Comparison of ENCODE assay signal across 20 cellular contexts in the genomic region with DNA sequence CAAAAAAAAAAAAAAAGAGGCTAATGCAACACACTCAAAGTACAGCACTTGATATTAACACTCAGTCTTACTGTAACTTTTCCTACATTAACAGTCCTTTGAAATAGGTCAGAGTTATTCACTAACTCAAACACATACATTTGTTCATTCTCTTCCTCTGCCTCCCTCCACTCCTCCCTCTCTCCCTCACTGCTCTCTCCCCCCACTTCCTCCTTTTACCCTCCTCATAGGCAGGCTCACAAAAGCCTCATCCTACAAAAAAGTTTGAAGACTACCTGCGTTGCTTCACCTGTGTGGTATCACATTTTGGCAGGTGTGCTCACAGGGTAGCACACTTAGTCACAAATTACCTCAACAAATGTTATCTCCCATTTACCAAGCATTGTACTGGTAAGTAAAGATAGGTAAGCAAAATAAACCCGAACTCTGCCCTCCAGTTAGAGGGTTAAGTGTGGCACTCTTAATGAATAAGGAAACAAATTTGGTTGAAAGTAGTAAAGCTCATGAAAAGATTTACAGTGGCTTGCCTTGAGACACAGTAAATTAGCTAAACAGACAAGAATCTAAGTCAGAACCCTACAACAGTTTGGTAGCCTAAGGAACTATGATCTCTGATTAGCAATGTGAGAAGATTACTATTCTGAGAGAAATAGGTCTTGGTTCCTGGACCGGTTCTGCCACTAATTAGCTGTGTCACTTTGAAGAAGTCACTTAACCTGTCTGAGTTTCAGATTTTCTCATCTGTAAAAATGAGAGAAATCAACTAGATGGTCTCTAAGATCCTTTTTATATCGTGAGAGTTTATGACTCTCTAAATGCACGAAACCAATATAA.
DNase-seq lines count a peak whose midpoint lies in the region; ATAC-seq and TF ChIP-seq lines count a peak whose summit lies in the region.
"Had no signal": no experiment of that assay in that cellular context is flagged by ENCODE, and none has a peak within 500 bp of the region (broad histone marks: within the 10 kb centered on the region; RNA-seq: fewer than 3 reads in every experiment).

No MANE protein-coding gene starts in this region.

- DNase-seq in CD4-positive, CD25-positive, alpha-beta regulatory T cell: no peak
- peak; percentile 2 for DNase-seq in NB4 (ENCODE audit: low read depth)
- DNase-seq in NCI-H146 treated with DMSO at 0.1 percent for 48 hours (lab: John Stamatoyannopoulos, UW; ENCODE audit: unreplicated experiment): no peak
- no peak for DNase-seq in NCI-H1436 (lab: John Stamatoyannopoulos, UW)
- DNase-seq in SKM-1 treated with dmso at 0.1 percent for 144 hours (lab: John Stamatoyannopoulos, UW; ENCODE audit: unreplicated experiment): no peak
- DNase-seq: activated CD4-positive, alpha-beta T cell treated with anti-CD3 and anti-CD28 coated beads, Interleukin-2, amount 10 ng/mL, durations not matched to agents 24 days and 14 days; activated CD8-positive, alpha-beta memory T cell treated with anti-CD3 and anti-CD28 coated beads, Interleukin-2, amount 50 U/mL, for 4 hours; activated effector memory CD4-positive, alpha-beta T cell treated with anti-CD3 and anti-CD28 coated beads, Interleukin-2, amount 50 U/mL, for 16 hours; adrenal gland; gastrocnemius medialis; MV-4-11; NCI-H2081; SK-N-SH had no signal

- H3K27me3 Mint-ChIP-seq in CD4-positive, CD25-positive, alpha-beta regulatory T cell: no peaks in the 10 kb centered on the region
- H3K27me3 Mint-ChIP-seq: activated CD4-positive, alpha-beta T cell treated with anti-CD3 and anti-CD28 coated beads, Interleukin-2, amount 10 ng/mL, durations not matched to agents 24 days and 14 days; dendritic cell treated with granulocyte-macrophage colony-stimulating factor and Interleukin-4, amounts not matched to agents 40 ng/mL and 50 ng/mL, for 4 days; IgD-negative memory B cell had no signal

- no peak overlapping the region for H3K27ac ChIP-seq in CD4-positive, CD25-positive, alpha-beta regulatory T cell (ENCODE audit: insufficient read depth, low read length, poor library complexity, severe bottlenecking)
- H3K27ac ChIP-seq: A549, adrenal gland, BLaER1, gastrocnemius medialis had no signal

- H3K4me1 ChIP-seq in CD4-positive, CD25-positive, alpha-beta regulatory T cell (ENCODE audit: control insufficient read depth, insufficient read depth, low read length, poor library complexity, severe bottlenecking): no peaks in the 10 kb centered on the region
- H3K4me1 ChIP-seq: A549, adrenal gland, BLaER1, gastrocnemius medialis had no signal

- no peaks in the 10 kb centered on the region for H3K36me3 Mint-ChIP-seq in CD4-positive, CD25-positive, alpha-beta regulatory T cell

- peaks cover 0 to 5% (median 1%) of the 10 kb centered on the region in 7 donors for H3K9me3 Mint-ChIP-seq in CD4-positive, CD25-positive, alpha-beta regulatory T cell
- H3K9me3 Mint-ChIP-seq: dendritic cell treated with granulocyte-macrophage colony-stimulating factor and Interleukin-4, amounts not matched to agents 40 ng/mL and 50 ng/mL, for 4 days had no signal

- H3K4me3 ChIP-seq in CD4-positive, CD25-positive, alpha-beta regulatory T cell (ENCODE audit: low read depth, low read length): no peak overlapping the region
- no peak overlapping the region for H3K4me3 ChIP-seq in NB4 (ENCODE audit: low read depth, low read length)
- H3K4me3 ChIP-seq: A549, adrenal gland, BLaER1, gastrocnemius medialis had no signal

- no peaks in the 10 kb centered on the region for H3K9me3 ChIP-seq in CD4-positive, CD25-positive, alpha-beta regulatory T cell (ENCODE audit: control insufficient read depth in 2 of 2, low read length in 2 of 2)
- H3K9me3 ChIP-seq: A549, adrenal gland, BLaER1, gastrocnemius medialis, SK-N-SH had no signal

- H3K27ac Mint-ChIP-seq in CD4-positive, CD25-positive, alpha-beta regulatory T cell: peak overlapping the region in 2 of 3 donors; percentile 54 to 78
- H3K27ac Mint-ChIP-seq: activated CD4-positive, alpha-beta T cell treated with anti-CD3 and anti-CD28 coated beads, Interleukin-2, amount 10 ng/mL, durations not matched to agents 24 days and 14 days; IgD-negative memory B cell had no signal

- TF ChIP-seq POLR2A in NB4 (IDR thresholded peaks at IDR 0.05; ENCODE audit: extremely low read depth, insufficient read length): no peak

- H3K27me3 ChIP-seq in CD4-positive, CD25-positive, alpha-beta regulatory T cell (ENCODE audit: control insufficient read depth, insufficient read depth, low read length): no peaks in the 10 kb centered on the region
- H3K27me3 ChIP-seq: adrenal gland, BLaER1, gastrocnemius medialis had no signal

- ATAC-seq in CD4-positive, CD25-positive, alpha-beta regulatory T cell (ENCODE audit: low read depth in 2 of 2): no peak
- peak; percentile 40 for ATAC-seq in GM21528 (IDR thresholded peaks at IDR 0.05; ENCODE audit: low FRiP score, unreplicated experiment)
- peak; percentile 90 for ATAC-seq in esophagus mucosa
- ATAC-seq in HG03025 (IDR thresholded peaks at IDR 0.05; ENCODE audit: low FRiP score, unreplicated experiment): no peak
- ATAC-seq: gastrocnemius medialis had no signal

- no peaks in the 10 kb centered on the region for H3K36me3 ChIP-seq in CD4-positive, CD25-positive, alpha-beta regulatory T cell (ENCODE audit: control insufficient read depth, insufficient read depth, low read length)
- H3K36me3 ChIP-seq: adrenal gland, BLaER1, gastrocnemius medialis had no signal

- H3K4me3 Mint-ChIP-seq in CD4-positive, CD25-positive, alpha-beta regulatory T cell: no peak overlapping the region
- H3K4me3 Mint-ChIP-seq: activated CD4-positive, alpha-beta T cell treated with anti-CD3 and anti-CD28 coated beads, Interleukin-2, amount 10 ng/mL, durations not matched to agents 24 days and 14 days; dendritic cell treated with granulocyte-macrophage colony-stimulating factor and Interleukin-4, amounts not matched to agents 40 ng/mL and 50 ng/mL, for 4 days; IgD-negative memory B cell had no signal

- TF ChIP-seq CTCF in NB4 (IDR thresholded peaks at IDR 0.05; ENCODE audit: low read depth, low read length): no peak

- peaks cover 2 to 21% (median 6%) of the 10 kb centered on the region in 4 donors for H3K4me1 Mint-ChIP-seq in CD4-positive, CD25-positive, alpha-beta regulatory T cell

Comparison
In these comparisons a context has a peak if more than half of its experiments do, and no peak if none do; other contexts are left out.
1. ATAC-seq: peak in GM21528 (single experiment) and esophagus mucosa (single experiment); none in CD4-positive, CD25-positive, alpha-beta regulatory T cell (0 of 2) and HG03025 (single experiment).